Comparison of ENCODE assay signal across 8 cellular contexts in genomic region chr11:13963169-13963948, GRCh38. TPM values are rescaled to one million over a fixed set of nuclear protein-coding genes. Genes with fewer than 3 reads are reported as not detected.
DNase-seq lines count a peak whose midpoint lies in the region; ATAC-seq and TF ChIP-seq lines count a peak whose summit lies in the region.

No MANE protein-coding gene starts in this region.

- CTCF ChIA-PET in activated CD8-positive, alpha-beta T cell treated with anti-CD3 and anti-CD28 coated beads, Interleukin-2, amount 10 ng/mL, durations not matched to agents 7 days and 5 days (lab: Charles Lee), result interaction anchor here (1.2 to 5.8 kb wide), 8 partner anchors 7 to 492 kb away, joined by 3 to 37 read pairs (median 6); no protein-coding TSS in a partner anchor
- CTCF ChIA-PET in OCI-LY7 (lab: Charles Lee; ENCODE audit: unreplicated experiment), result no interaction called here

- H3K36me3 ChIP-seq in OCI-LY7 (ENCODE audit: insufficient read depth, low read length), result no peaks in the 10 kb centered on the region

- H3K9me3 ChIP-seq in OCI-LY7 (ENCODE audit: low read length), result no peaks in the 10 kb centered on the region

- no peak for TF ChIP-seq CTCF in GM10266 (IDR thresholded peaks at IDR 0.05; ENCODE audit: control insufficient read depth, insufficient read depth, low read depth, missing control alignments)
- no peak for TF ChIP-seq CTCF in progenitor cell of endocrine pancreas (IDR thresholded peaks at IDR 0.05; ENCODE audit: unreplicated experiment)
- no peak for TF ChIP-seq CTCF in OCI-LY7 (conservative IDR thresholded peaks at IDR 0.05; ENCODE audit: low read length)

- H3K27ac Mint-ChIP-seq in activated CD8-positive, alpha-beta T cell treated with anti-CD3 and anti-CD28 coated beads, Interleukin-2, amount 10 ng/mL, durations not matched to agents 7 days and 5 days, result no peak overlapping the region
- no peak overlapping the region for H3K27ac Mint-ChIP-seq in progenitor cell of endocrine pancreas

- DNase-seq in GM10266 (ENCODE audit: extremely low spot score) (peak; percentile 45), head of caudate nucleus (peak in 34 of 42 donors; percentile 21 to 70 (median 40)), progenitor cell of endocrine pancreas (ENCODE audit: low spot score, unreplicated experiment) (peak; percentile 13), OCI-LY7 (ENCODE audit: low spot score) (no peak)
- DNase-seq in activated CD8-positive, alpha-beta T cell treated with anti-CD3 and anti-CD28 coated beads, Interleukin-2, amount 10 ng/mL, durations not matched to agents 7 days and 5 days, result peak; percentile 55

- H3K27me3 Mint-ChIP-seq in activated CD8-positive, alpha-beta T cell treated with anti-CD3 and anti-CD28 coated beads, Interleukin-2, amount 10 ng/mL, durations not matched to agents 7 days and 5 days (ENCODE audit: low read depth), result peaks cover 76% of the 10 kb centered on the region
- peaks cover 62% of the 10 kb centered on the region for H3K27me3 Mint-ChIP-seq in progenitor cell of endocrine pancreas

- H3K27ac ChIP-seq in OCI-LY7 (ENCODE audit: low read depth, low read length, poor library complexity, severe bottlenecking), result no peak overlapping the region

- no peaks in the 10 kb centered on the region for H4K20me1 ChIP-seq in OCI-LY7 (ENCODE audit: insufficient read depth, low read length)

- no peaks in the 10 kb centered on the region for H3K9me3 Mint-ChIP-seq in activated CD8-positive, alpha-beta T cell treated with anti-CD3 and anti-CD28 coated beads, Interleukin-2, amount 10 ng/mL, durations not matched to agents 7 days and 5 days (ENCODE audit: insufficient read depth)
- no peaks in the 10 kb centered on the region for H3K9me3 Mint-ChIP-seq in progenitor cell of endocrine pancreas (ENCODE audit: low read depth)

- peaks cover 11% of the 10 kb centered on the region for H3K4me1 Mint-ChIP-seq in activated CD8-positive, alpha-beta T cell treated with anti-CD3 and anti-CD28 coated beads, Interleukin-2, amount 10 ng/mL, durations not matched to agents 7 days and 5 days (ENCODE audit: low read depth)
- H3K4me1 Mint-ChIP-seq in progenitor cell of endocrine pancreas (ENCODE audit: low read depth), result peaks cover 34% of the 10 kb centered on the region

- H2AFZ ChIP-seq in OCI-LY7 (ENCODE audit: low read length), result no peak overlapping the region

- H3K4me3 ChIP-seq in OCI-LY7 (ENCODE audit: low read depth, low read length, poor library complexity, severe bottlenecking), result no peak overlapping the region

- no peaks in the 10 kb centered on the region for H3K9me2 ChIP-seq in OCI-LY7 (ENCODE audit: insufficient read depth, low read length)

- BruUV-seq in OCI-LY7 (replicated peaks; lab: Mats Ljungman, UMichigan), result no TSS peak

- POLR2A ChIA-PET in activated CD8-positive, alpha-beta T cell treated with anti-CD3 and anti-CD28 coated beads, Interleukin-2, amount 10 ng/mL, durations not matched to agents 7 days and 5 days (lab: Charles Lee), result no interaction called here
- POLR2A ChIA-PET in OCI-LY7 (lab: Charles Lee), result interaction anchor here (1.2 kb wide), 1 partner anchor 15 kb away, joined by 3 read pairs; no protein-coding TSS in a partner anchor

- H3K4me3 Mint-ChIP-seq in activated CD8-positive, alpha-beta T cell treated with anti-CD3 and anti-CD28 coated beads, Interleukin-2, amount 10 ng/mL, durations not matched to agents 7 days and 5 days, result peak overlapping the region; percentile 59
- peak overlapping the region; percentile 66 for H3K4me3 Mint-ChIP-seq in progenitor cell of endocrine pancreas (ENCODE audit: low read depth)

- intact Hi-C loops in head of caudate nucleus (cut with DNase I), result no loop called here
- intact Hi-C loops in OCI-LY7 (cut with micrococcal nuclease; ENCODE audit: unreplicated experiment), result no loop called here

- peak; percentile 61 for ATAC-seq in activated CD8-positive, alpha-beta T cell treated with anti-CD3 and anti-CD28 coated beads, Interleukin-2, amount 10 ng/mL, durations not matched to agents 7 days and 5 days
- ATAC-seq in HG03565 (IDR thresholded peaks at IDR 0.05; ENCODE audit: unreplicated experiment) (no peak), HG02852 (IDR thresholded peaks at IDR 0.05; ENCODE audit: unreplicated experiment) (no peak), GM19023 (IDR thresholded peaks at IDR 0.05; ENCODE audit: unreplicated experiment) (no peak)

- H3K36me3 Mint-ChIP-seq in activated CD8-positive, alpha-beta T cell treated with anti-CD3 and anti-CD28 coated beads, Interleukin-2, amount 10 ng/mL, durations not matched to agents 7 days and 5 days (ENCODE audit: low read depth), result no peaks in the 10 kb centered on the region
- no peaks in the 10 kb centered on the region for H3K36me3 Mint-ChIP-seq in progenitor cell of endocrine pancreas (ENCODE audit: insufficient read depth)

- peaks cover 16% of the 10 kb centered on the region for H3K4me1 ChIP-seq in OCI-LY7 (ENCODE audit: insufficient read depth, low read length, poor library complexity, severe bottlenecking)

- no peaks in the 10 kb centered on the region for H3K79me2 ChIP-seq in OCI-LY7 (ENCODE audit: insufficient read depth, low read depth, low read length)

- no peak overlapping the region for H3K4me2 ChIP-seq in OCI-LY7 (ENCODE audit: low read length)

RNA-seq across cellular contexts. Expression of gene SPON1, which starts 0.8 kb away (rescaled TPM):
- total RNA-seq in activated CD8-positive, alpha-beta T cell treated with anti-CD3 and anti-CD28 coated beads, Interleukin-2, amount 10 ng/mL, durations not matched to agents 7 days and 5 days, result under 1 TPM; 0.42 to 0.47 TPM
- total RNA-seq in progenitor cell of endocrine pancreas (13.3 and 13.7 TPM in 2 replicates), OCI-LY7 (2022) (not detected in 2 replicates)
- total RNA-seq in OCI-LY7 (2014; rRNA removed; shearing (Covaris generic)), result 0.03 and 0.38 TPM in 2 replicates
